9 cellular contexts compared by ENCODE assay signal in genomic region chr19:409515-410242, GRCh38. TPM values are rescaled to one million over a fixed set of nuclear protein-coding genes. Genes with fewer than 3 reads are reported as not detected.
DNase-seq lines count a peak whose midpoint lies in the region; ATAC-seq, FAIRE-seq and TF ChIP-seq lines count a peak whose summit lies in the region.
"Had no signal": no experiment of that assay in that cellular context is flagged by ENCODE, and none has a peak within 500 bp of the region (broad histone marks: within the 10 kb centered on the region; RNA-seq: fewer than 3 reads in every experiment).

No MANE protein-coding gene starts in this region.

- H3K9me3 Mint-ChIP-seq in activated CD4-positive, alpha-beta T cell treated with anti-CD3 and anti-CD28 coated beads for 36 hours (ENCODE audit: low read depth), result no peaks in the 10 kb centered on the region
- no peaks in the 10 kb centered on the region for H3K9me3 Mint-ChIP-seq in activated T-helper 2 cell treated with anti-CD3 and anti-CD28 coated beads, Interferon-gamma antibody, Interleukin-2, Interleukin-4, amounts not matched to agents 10 μg/mL and 5 μg/mL and 100 μg/mL, durations not matched to agents 14 hours and 24 hours and 36 hours

- H3K4me3 Mint-ChIP-seq in activated CD4-positive, alpha-beta T cell treated with anti-CD3 and anti-CD28 coated beads for 36 hours, result peak overlapping the region; percentile 40
- H3K4me3 Mint-ChIP-seq in activated T-helper 2 cell treated with anti-CD3 and anti-CD28 coated beads, Interferon-gamma antibody, Interleukin-2, Interleukin-4, amounts not matched to agents 10 μg/mL and 5 μg/mL and 100 μg/mL, durations not matched to agents 14 hours and 24 hours and 36 hours (ENCODE audit: low read depth), result peak overlapping the region; percentile 39

- no peak overlapping the region for H3K27ac ChIP-seq in keratinocyte (ENCODE audit: control insufficient read depth, insufficient read depth, low read length)
- H3K27ac ChIP-seq in thymus (ENCODE audit: low read depth), result no peak overlapping the region
- H3K27ac ChIP-seq in adrenal gland, result no peak overlapping the region

- peak overlapping the region; percentile 37 to 42 (median 40) for H3K4me3 ChIP-seq in keratinocyte (ENCODE audit: control insufficient read depth in 2 of 3, extremely low read depth in 1 of 3, insufficient read depth in 2 of 3, low read depth in 1 of 3, low read length in 3 of 3)
- H3K4me3 ChIP-seq in thymus (ENCODE audit: low read length), result peak overlapping the region; percentile 45
- H3K4me3 ChIP-seq in adrenal gland, result peak overlapping the region in 1 of 4 donors; percentile 55

- CTCF ChIA-PET in activated CD4-positive, alpha-beta T cell treated with anti-CD3 and anti-CD28 coated beads for 36 hours (lab: Charles Lee), result interaction anchor here (1.8 kb wide), 1 partner anchor 97 kb away, joined by 4 read pairs; no protein-coding TSS in a partner anchor

- H3K9me3 ChIP-seq in keratinocyte (ENCODE audit: control insufficient read depth, low read depth, low read length) (no peaks in the 10 kb centered on the region), thymus (ENCODE audit: control insufficient read depth) (no peaks in the 10 kb centered on the region), adrenal gland (replicated peaks in 1 of 3) (no peaks in the 10 kb centered on the region)

- TF ChIP-seq CTCF in keratinocyte (optimal IDR thresholded peaks at IDR 0.05 in 1 of 3, IDR thresholded peaks at IDR 0.05 in 1 of 3, conservative IDR thresholded peaks at IDR 0.05 in 1 of 3; ENCODE audit: extremely low read depth in 1 of 3, insufficient read depth in 2 of 3, low read length in 3 of 3) (no peak), adrenal gland (IDR thresholded peaks at IDR 0.05) (no peak)

- POLR2A ChIA-PET in activated CD4-positive, alpha-beta T cell treated with anti-CD3 and anti-CD28 coated beads for 36 hours (lab: Charles Lee), result no interaction called here

- DNase-seq in activated CD4-positive, alpha-beta T cell treated with anti-CD3 and anti-CD28 coated beads for 36 hours, result peak; percentile 33
- no peak for DNase-seq in activated CD4-positive, alpha-beta T cell treated with anti-CD3 and anti-CD28 coated beads for 48 hours
- no peak for DNase-seq in activated T-helper 2 cell treated with anti-CD3 and anti-CD28 coated beads, Interferon-gamma antibody, Interleukin-2, Interleukin-4, amounts not matched to agents 10 μg/mL and 5 μg/mL and 100 μg/mL, durations not matched to agents 14 hours and 24 hours and 36 hours (ENCODE audit: low spot score)
- no peak for DNase-seq in keratinocyte (ENCODE audit: low read depth, low spot score)
- DNase-seq in adrenal gland, result no peak
- no peak for DNase-seq in iPS-NIHi11 (ENCODE audit: low spot score)

- peaks cover 4% of the 10 kb centered on the region for H3K4me1 ChIP-seq in keratinocyte (ENCODE audit: control insufficient read depth, extremely low read depth, insufficient read depth, low read length)
- peaks cover 5% of the 10 kb centered on the region for H3K4me1 ChIP-seq in thymus (ENCODE audit: control insufficient read depth, insufficient read depth, low read length)
- H3K4me1 ChIP-seq in adrenal gland (replicated peaks in 1 of 2), result peaks cover 9 to 15% of the 10 kb centered on the region in 2 donors

- H3K36me3 Mint-ChIP-seq in activated CD4-positive, alpha-beta T cell treated with anti-CD3 and anti-CD28 coated beads for 36 hours (ENCODE audit: low read depth), result no peaks in the 10 kb centered on the region
- no peaks in the 10 kb centered on the region for H3K36me3 Mint-ChIP-seq in activated T-helper 2 cell treated with anti-CD3 and anti-CD28 coated beads, Interferon-gamma antibody, Interleukin-2, Interleukin-4, amounts not matched to agents 10 μg/mL and 5 μg/mL and 100 μg/mL, durations not matched to agents 14 hours and 24 hours and 36 hours (ENCODE audit: low read depth)

- H3K27ac Mint-ChIP-seq in activated CD4-positive, alpha-beta T cell treated with anti-CD3 and anti-CD28 coated beads for 36 hours, result no peak overlapping the region
- no peak overlapping the region for H3K27ac Mint-ChIP-seq in activated T-helper 2 cell treated with anti-CD3 and anti-CD28 coated beads, Interferon-gamma antibody, Interleukin-2, Interleukin-4, amounts not matched to agents 10 μg/mL and 5 μg/mL and 100 μg/mL, durations not matched to agents 14 hours and 24 hours and 36 hours

- H3K79me2 ChIP-seq in keratinocyte (ENCODE audit: control insufficient read depth, insufficient read depth, low read length), result no peaks in the 10 kb centered on the region

- TF ChIP-seq POLR2A in adrenal gland (IDR thresholded peaks at IDR 0.05), result no peak

- no peaks in the 10 kb centered on the region for H3K36me3 ChIP-seq in keratinocyte (ENCODE audit: control insufficient read depth in 2 of 2, extremely low read depth in 1 of 2, insufficient read depth in 2 of 2, low read length in 2 of 2)
- no peaks in the 10 kb centered on the region for H3K36me3 ChIP-seq in thymus (ENCODE audit: control insufficient read depth, insufficient read depth)
- no peaks in the 10 kb centered on the region for H3K36me3 ChIP-seq in adrenal gland (replicated peaks in 1 of 2)

- H3K27me3 Mint-ChIP-seq in activated CD4-positive, alpha-beta T cell treated with anti-CD3 and anti-CD28 coated beads for 36 hours, result peaks cover 11% of the 10 kb centered on the region
- H3K27me3 Mint-ChIP-seq in activated T-helper 2 cell treated with anti-CD3 and anti-CD28 coated beads, Interferon-gamma antibody, Interleukin-2, Interleukin-4, amounts not matched to agents 10 μg/mL and 5 μg/mL and 100 μg/mL, durations not matched to agents 14 hours and 24 hours and 36 hours (ENCODE audit: low read depth), result peaks cover 10% of the 10 kb centered on the region

- peaks cover 6% of the 10 kb centered on the region for H3K4me1 Mint-ChIP-seq in activated CD4-positive, alpha-beta T cell treated with anti-CD3 and anti-CD28 coated beads for 36 hours
- peaks cover 3% of the 10 kb centered on the region for H3K4me1 Mint-ChIP-seq in activated T-helper 2 cell treated with anti-CD3 and anti-CD28 coated beads, Interferon-gamma antibody, Interleukin-2, Interleukin-4, amounts not matched to agents 10 μg/mL and 5 μg/mL and 100 μg/mL, durations not matched to agents 14 hours and 24 hours and 36 hours (ENCODE audit: low read depth)

- no peaks in the 10 kb centered on the region for H4K20me1 ChIP-seq in keratinocyte (ENCODE audit: control insufficient read depth, extremely low read depth, insufficient read depth, low read length)

- no peaks in the 10 kb centered on the region for H3K9me1 ChIP-seq in keratinocyte (ENCODE audit: control insufficient read depth, extremely low read depth, insufficient read depth, low read length)

- intact Hi-C loops in activated CD4-positive, alpha-beta T cell treated with anti-CD3 and anti-CD28 coated beads for 36 hours (cut with DNase I, micrococcal nuclease), result no loop called here
- intact Hi-C loops in activated T-helper 2 cell treated with anti-CD3 and anti-CD28 coated beads, Interferon-gamma antibody, Interleukin-2, Interleukin-4, amounts not matched to agents 10 μg/mL and 5 μg/mL and 100 μg/mL, durations not matched to agents 14 hours and 24 hours and 36 hours (cut with micrococcal nuclease), result no loop called here
- intact Hi-C loops in adrenal gland (cut with DNase I), result no loop called here

- no peak overlapping the region for H2AFZ ChIP-seq in keratinocyte (ENCODE audit: control insufficient read depth, low read length)

- peak; percentile 50 for ATAC-seq in activated CD4-positive, alpha-beta T cell treated with anti-CD3 and anti-CD28 coated beads for 36 hours
- ATAC-seq in HG03432 (IDR thresholded peaks at IDR 0.05; ENCODE audit: unreplicated experiment), result no peak

- H3K27me3 ChIP-seq in keratinocyte (ENCODE audit: control insufficient read depth, extremely low read depth, insufficient read depth, low read length), result peaks cover 37% of the 10 kb centered on the region
- peaks cover 26% of the 10 kb centered on the region for H3K27me3 ChIP-seq in thymus (ENCODE audit: control insufficient read depth, insufficient read depth)
- peaks cover 43% of the 10 kb centered on the region for H3K27me3 ChIP-seq in adrenal gland

- peak overlapping the region; percentile 70 for H3K4me2 ChIP-seq in keratinocyte (ENCODE audit: control insufficient read depth, extremely low read depth, insufficient read depth, low read depth, low read length)

- H3K9ac ChIP-seq in keratinocyte (ENCODE audit: control insufficient read depth, extremely low read depth, insufficient read depth, low read length), result no peak overlapping the region

- WGBS in thymus, result 5% methylated on average over 23 of the region's 23 CpGs
- 3 to 9% (median 8%) methylated on average over 17 to 23 of the region's 23 CpGs for WGBS in adrenal gland, 4 donors

- dilution Hi-C loops in keratinocyte (cut with MboI; ENCODE audit: extremely low pct_ligation_motif_present, low sequenced_read_pairs), result no loop called here

- no peak for FAIRE-seq in keratinocyte (lab: Jason Lieb, UNC)

RNA-seq across cellular contexts. Expression of gene C2CD4C, which starts 0.7 kb away (rescaled TPM):
- under 1 TPM; 0.09 to 0.11 TPM for total RNA-seq in activated CD4-positive, alpha-beta T cell treated with anti-CD3 and anti-CD28 coated beads for 36 hours
- 0.14 and 0.23 TPM in 2 replicates for total RNA-seq in activated T-helper 2 cell treated with anti-CD3 and anti-CD28 coated beads, Interferon-gamma antibody, Interleukin-2, Interleukin-4, amounts not matched to agents 10 μg/mL and 5 μg/mL and 100 μg/mL, durations not matched to agents 14 hours and 24 hours and 36 hours
- 1.6 to 4.1 TPM (median 2.6 TPM) in 3 replicates for polyA plus RNA-seq in keratinocyte
- 0.90 TPM for polyA plus RNA-seq in keratinocyte (2011; ENCODE audit: low read depth)
- polyA plus RNA-seq in keratinocyte (2011; cell fraction: cytosol; rRNA removed), result 0.78 and 3.1 TPM in 2 replicates
- 5.1 and 10.2 TPM in 2 replicates for polyA plus RNA-seq in keratinocyte (2011; cell fraction: nucleus; rRNA removed)
- 4.7 and 5.3 TPM in 2 replicates for polyA plus RNA-seq in keratinocyte (2012; ENCODE audit: low replicate concordance)
- 1.1 to 2.5 TPM (median 2.1 TPM) in 3 replicates for polyA minus RNA-seq in keratinocyte
- 10.6 TPM for polyA minus RNA-seq in keratinocyte (2011; cell fraction: cytosol; rRNA and poly(A)+ RNA removed)
- 4.1 and 5.4 TPM in 2 replicates for polyA minus RNA-seq in keratinocyte (2011; cell fraction: nucleus; rRNA and poly(A)+ RNA removed)
- 0.59 TPM for polyA plus RNA-seq in thymus
- 1 to 10 TPM in 5 of 8 donors, under 1 TPM in 3; 0.17 to 1.5 (median 1.1) TPM for total RNA-seq in adrenal gland
- polyA plus RNA-seq in adrenal gland, result 1 to 10 TPM in 2 of 3 donors, not detected in 1; 2.1 to 3.2 TPM
- total RNA-seq: Daoy had no signal

RNA-seq across cellular contexts. Expression of gene SHC2, which starts 51.2 kb away (rescaled TPM):
- total RNA-seq in activated CD4-positive, alpha-beta T cell treated with anti-CD3 and anti-CD28 coated beads for 36 hours, result under 1 TPM in 1 of 2 experiments, not detected in 1; 0.21 TPM
- not detected in 2 replicates for total RNA-seq in activated T-helper 2 cell treated with anti-CD3 and anti-CD28 coated beads, Interferon-gamma antibody, Interleukin-2, Interleukin-4, amounts not matched to agents 10 μg/mL and 5 μg/mL and 100 μg/mL, durations not matched to agents 14 hours and 24 hours and 36 hours
- polyA plus RNA-seq in keratinocyte (2.2 to 9.9 TPM (median 2.5 TPM) in 3 replicates), thymus (5.2 TPM), adrenal gland (100 to 1,000 TPM in 1 of 3 donors, 10 to 100 TPM in 1, 1 to 10 TPM in 1; 1.2 to 196 (median 45.9) TPM)
- polyA plus RNA-seq in keratinocyte (2011; ENCODE audit: low read depth), result 3.0 TPM
- polyA plus RNA-seq in keratinocyte (2011; cell fraction: cytosol; rRNA removed), result 2.1 and 6.5 TPM in 2 replicates
- 18.2 and 26.5 TPM in 2 replicates for polyA plus RNA-seq in keratinocyte (2011; cell fraction: nucleus; rRNA removed)
- 3.4 and 16.0 TPM in 2 replicates for polyA plus RNA-seq in keratinocyte (2012; ENCODE audit: low replicate concordance)
- 1.5 to 4.7 TPM (median 1.6 TPM) in 3 replicates for polyA minus RNA-seq in keratinocyte
- polyA minus RNA-seq in keratinocyte (2011; cell fraction: cytosol; rRNA and poly(A)+ RNA removed), result 15.0 TPM
- polyA minus RNA-seq in keratinocyte (2011; cell fraction: nucleus; rRNA and poly(A)+ RNA removed), result 3.7 and 6.4 TPM in 2 replicates
- 10 to 100 TPM; 11.2 to 81.4 (median 45.5) TPM for total RNA-seq in adrenal gland

Comparison
In these comparisons a context has a peak if more than half of its experiments do, and no peak if none do; other contexts are left out.
1. RNA of gene SHC2, which starts 51.2 kb away (total RNA-seq): 11.2 to 81.4 TPM in adrenal gland; 0.21 TPM in activated CD4-positive, alpha-beta T cell treated with anti-CD3 and anti-CD28 coated beads for 36 hours and not detected in activated T-helper 2 cell treated with anti-CD3 and anti-CD28 coated beads, Interferon-gamma antibody, Interleukin-2, Interleukin-4, amounts not matched to agents 10 μg/mL and 5 μg/mL and 100 μg/mL, durations not matched to agents 14 hours and 24 hours and 36 hours; every median in the first group is over 10 times any median in the second.